In genomic region chr3:179942560-179943075, GRCh38 we compare ENCODE assay signal across 8 cellular contexts.
DNase-seq lines count a peak whose midpoint lies in the region; ATAC-seq and TF ChIP-seq lines count a peak whose summit lies in the region.
"Had no signal": no experiment of that assay in that cellular context is flagged by ENCODE, and none has a peak within 500 bp of the region (broad histone marks: within the 10 kb centered on the region; RNA-seq: fewer than 3 reads in every experiment).

No MANE protein-coding gene starts in this region.

- peak overlapping the region; percentile 68 for H3K4me3 Mint-ChIP-seq in endothelial cell (ENCODE audit: unreplicated experiment)

- ATAC-seq in GM21423 (IDR thresholded peaks at IDR 0.05; ENCODE audit: unreplicated experiment) (peak; percentile 17), HG03139 (IDR thresholded peaks at IDR 0.05; ENCODE audit: unreplicated experiment) (peak; percentile 22), HG03108 (IDR thresholded peaks at IDR 0.05; ENCODE audit: unreplicated experiment) (no peak)
- ATAC-seq: Panc1 had no signal

- no peaks in the 10 kb centered on the region for H3K27me3 Mint-ChIP-seq in endothelial cell (ENCODE audit: unreplicated experiment)

- H3K9me3 Mint-ChIP-seq in endothelial cell (ENCODE audit: unreplicated experiment): no peaks in the 10 kb centered on the region

- peaks cover 4% of the 10 kb centered on the region for H3K4me1 Mint-ChIP-seq in endothelial cell (ENCODE audit: unreplicated experiment)

- no peaks in the 10 kb centered on the region for H3K36me3 Mint-ChIP-seq in endothelial cell (ENCODE audit: low read depth, unreplicated experiment)

- DNase-seq in endothelial cell (ENCODE audit: low spot score) (no peak), skeletal muscle cell (ENCODE audit: low read depth) (no peak), C1 segment of cervical spinal cord (lab: John Stamatoyannopoulos, UW) (no peak), NOMO-1 treated with DMSO at 0.1 percent for 48 hours (lab: John Stamatoyannopoulos, UW; ENCODE audit: unreplicated experiment) (no peak)

- no peak for TF ChIP-seq CTCF in endothelial cell (IDR thresholded peaks at IDR 0.05; ENCODE audit: unreplicated experiment)

- H3K4me3 ChIP-seq in skeletal muscle cell (ENCODE audit: low read depth, low read length): peak overlapping the region; percentile 42

- no peak overlapping the region for H3K27ac Mint-ChIP-seq in endothelial cell (ENCODE audit: unreplicated experiment)
